ENCODE assay signal across 8 cellular contexts in genomic region chr11:65418681-65419459, GRCh38. TPM values are rescaled to one million over a fixed set of nuclear protein-coding genes. Genes with fewer than 3 reads are reported as not detected.
DNase-seq lines count a peak whose midpoint lies in the region; ATAC-seq and TF ChIP-seq lines count a peak whose summit lies in the region.

No MANE protein-coding gene starts in this region.

- H3K9me3 ChIP-seq in OCI-LY7 (ENCODE audit: low read length) (no peaks in the 10 kb centered on the region), mucosa of stomach (ENCODE audit: control insufficient read depth, low read length) (no peaks in the 10 kb centered on the region)

- intact Hi-C loops in OCI-LY7 (cut with micrococcal nuclease; ENCODE audit: unreplicated experiment) = loop anchor here (1.0 to 5.0 kb wide), 2 partner anchors 24 to 52 kb away; no protein-coding TSS in a partner anchor

- POLR2A ChIA-PET in OCI-LY7 (lab: Charles Lee) = interaction anchor here (0.6 to 11.5 kb wide), 10 partner anchors 10 to 90 kb away, joined by 3 to 237 read pairs (median 14); partner anchors contain the start of gene MALAT1

- peak; percentile 99 for DNase-seq in Caki2 (ENCODE audit: low read depth)
- peak; percentile 75 for DNase-seq in HuH-7 (ENCODE audit: low spot score)
- peak; percentile 98 for DNase-seq in OCI-LY7 (ENCODE audit: low spot score)
- DNase-seq in activated T-cell treated with anti-CD3 and anti-CD28 coated beads for 48 hours (ENCODE audit: low read depth) = peak; percentile 92
- peak; percentile 100 for DNase-seq in erythroblast (lab: John Stamatoyannopoulos, UW)
- peak; percentile 78 for DNase-seq in stimulated activated CD8-positive, alpha-beta memory T cell treated with anti-CD3 and anti-CD28 coated beads, Interleukin-7, amount 100 ng/mL, for 24 hours (ENCODE audit: low read depth)

- no TSS peak for BruUV-seq in OCI-LY7 (replicated peaks; lab: Mats Ljungman, UMichigan)

- TF ChIP-seq POLR2A in erythroblast (IDR thresholded peaks at IDR 0.05; ENCODE audit: low read length) = peak; percentile 92

- H3K36me3 ChIP-seq in OCI-LY7 (ENCODE audit: insufficient read depth, low read length) (peaks cover 14% of the 10 kb centered on the region), mucosa of stomach (ENCODE audit: control insufficient read depth, insufficient read depth, low read length) (peaks cover 9% of the 10 kb centered on the region)

- H3K27ac ChIP-seq in OCI-LY7 (ENCODE audit: low read depth, low read length, poor library complexity, severe bottlenecking) = peak overlapping the region; percentile 97

- no peak for TF ChIP-seq CTCF in OCI-LY7 (conservative IDR thresholded peaks at IDR 0.05; ENCODE audit: low read length)

- no peaks in the 10 kb centered on the region for H3K27me3 ChIP-seq in mucosa of stomach (ENCODE audit: control insufficient read depth, insufficient read depth, low read length)

- H3K9ac ChIP-seq in mucosa of stomach (ENCODE audit: low read length) = peak overlapping the region; percentile 100

- in situ Hi-C loops in Caki2 (cut with HindIII; ENCODE audit: low pct_unique_long_range_greater_than_20kb, low sequenced_read_pairs) = no loop called here

- H3K4me2 ChIP-seq in OCI-LY7 (ENCODE audit: low read length) = peak overlapping the region; percentile 91

- ATAC-seq in GM21423 (IDR thresholded peaks at IDR 0.05; ENCODE audit: unreplicated experiment) = peak; percentile 32

- 0 out of 2 replicates have a peak, but pooled peaks cover under 1% of the 10 kb centered on the region for H4K20me1 ChIP-seq in OCI-LY7 (ENCODE audit: insufficient read depth, low read length)

- H3K79me2 ChIP-seq in OCI-LY7 (ENCODE audit: insufficient read depth, low read depth, low read length) = peaks cover 55% of the 10 kb centered on the region

- peak overlapping the region; percentile 73 for H3K4me3 ChIP-seq in OCI-LY7 (ENCODE audit: low read depth, low read length, poor library complexity, severe bottlenecking)
- H3K4me3 ChIP-seq in mucosa of stomach (ENCODE audit: low read length) = peak overlapping the region; percentile 27

- H2AFZ ChIP-seq in OCI-LY7 (ENCODE audit: low read length) = no peak overlapping the region

- no peaks in the 10 kb centered on the region for H3K9me2 ChIP-seq in OCI-LY7 (ENCODE audit: insufficient read depth, low read length)

- H3K4me1 ChIP-seq in OCI-LY7 (ENCODE audit: insufficient read depth, low read length, poor library complexity, severe bottlenecking) (peaks cover 70% of the 10 kb centered on the region), mucosa of stomach (ENCODE audit: control insufficient read depth, insufficient read depth, low read length) (peaks cover 60% of the 10 kb centered on the region)

- CTCF ChIA-PET in OCI-LY7 (lab: Charles Lee; ENCODE audit: unreplicated experiment) = interaction anchor here (0.6 to 1.8 kb wide), 3 partner anchors 11 to 967 kb away, joined by 3 to 5 read pairs (median 3); partner anchors contain the start of gene MALAT1

RNA-seq across cellular contexts. Expression of gene NEAT1, which starts 3.7 kb away (rescaled TPM):
- total RNA-seq in Caki2 (2014; rRNA removed; shearing (Covaris generic); ENCODE audit: low replicate concordance) = 2.3 and 8.7 TPM in 2 replicates
- total RNA-seq in OCI-LY7 (2014; rRNA removed; shearing (Covaris generic)) = 30.1 and 52.2 TPM in 2 replicates
- total RNA-seq in OCI-LY7 (2022) = 390 and 440 TPM in 2 replicates

RNA-seq across cellular contexts. Expression of gene FRMD8, which starts 32.4 kb away (rescaled TPM):
- total RNA-seq in Caki2 (2014; rRNA removed; shearing (Covaris generic); ENCODE audit: low replicate concordance) = 24.8 and 35.5 TPM in 2 replicates
- 36.7 and 55.8 TPM in 2 replicates for total RNA-seq in OCI-LY7 (2014; rRNA removed; shearing (Covaris generic))
- total RNA-seq in OCI-LY7 (2022) = 31.5 and 37.6 TPM in 2 replicates

RNA-seq across cellular contexts. Expression of gene SLC25A45, which starts 36.4 kb away (rescaled TPM):
- 1.1 and 2.3 TPM in 2 replicates for total RNA-seq in Caki2 (2014; rRNA removed; shearing (Covaris generic); ENCODE audit: low replicate concordance)
- 5.9 and 7.0 TPM in 2 replicates for total RNA-seq in OCI-LY7 (2014; rRNA removed; shearing (Covaris generic))
- total RNA-seq in OCI-LY7 (2022) = 20.7 and 24.0 TPM in 2 replicates

Comparison
In these comparisons a context has a peak if more than half of its experiments do, and no peak if none do; other contexts are left out.
1. Peak in every context shown above with its lines: DNase-seq, ATAC-seq, H3K4me3 ChIP-seq and H3K27ac ChIP-seq.